In the genomic region with DNA sequence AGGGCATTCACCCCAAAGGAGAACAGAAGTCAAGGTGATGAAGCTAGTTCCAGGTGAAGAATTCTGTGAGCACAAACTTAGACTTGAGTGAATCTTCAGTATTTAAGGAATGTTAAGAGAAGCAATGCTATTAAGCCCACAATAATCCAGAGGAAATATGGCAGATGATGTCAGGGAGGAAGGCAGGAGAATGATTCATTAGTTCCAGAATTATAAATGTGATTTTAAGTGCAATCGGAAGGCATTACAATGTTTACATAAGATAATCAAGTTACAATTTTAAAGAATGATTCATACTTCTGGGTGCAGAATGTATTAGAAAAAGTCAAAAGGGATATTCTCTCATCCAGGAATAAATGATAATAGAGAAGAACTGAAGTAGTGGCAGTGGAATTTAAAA, we compare ENCODE assay signal across 22 cellular contexts.
A peak's percentile ranks its signal among the peaks of the same experiment; 100 is the strongest.
DNase-seq lines count a peak whose midpoint lies in the region; ATAC-seq and FAIRE-seq lines count a peak whose summit lies in the region.
"Had no signal": no experiment of that assay in that cellular context is flagged by ENCODE, and none has a peak within 500 bp of the region (broad histone marks: within the 10 kb centered on the region; RNA-seq: fewer than 3 reads in every experiment).

No MANE protein-coding gene starts in this region.

- CTCF ChIA-PET in activated CD8-positive, alpha-beta T cell treated with anti-CD3 and anti-CD28 coated beads, Interleukin-2, amount 10 ng/mL, durations not matched to agents 7 days and 5 days (lab: Charles Lee) = no interaction called here

- POLR2A ChIA-PET in activated CD8-positive, alpha-beta T cell treated with anti-CD3 and anti-CD28 coated beads, Interleukin-2, amount 10 ng/mL, durations not matched to agents 7 days and 5 days (lab: Charles Lee) = no interaction called here

- H3K27me3 Mint-ChIP-seq in activated CD8-positive, alpha-beta T cell treated with anti-CD3 and anti-CD28 coated beads, Interleukin-2, amount 10 ng/mL, durations not matched to agents 7 days and 5 days (ENCODE audit: low read depth) = no peaks in the 10 kb centered on the region

- ATAC-seq in HG02759 (IDR thresholded peaks at IDR 0.05; ENCODE audit: unreplicated experiment) = no peak
- no peak for ATAC-seq in activated CD8-positive, alpha-beta T cell treated with anti-CD3 and anti-CD28 coated beads, Interleukin-2, amount 10 ng/mL, durations not matched to agents 7 days and 5 days
- ATAC-seq: heart right ventricle; stimulated activated naive CD8-positive, alpha-beta T cell treated with anti-CD3 and anti-CD28 coated beads, Interleukin-15, Interleukin-2, amounts not matched to agents 100 U/mL and 50 U/mL, for 24 hours had no signal

- no peak for FAIRE-seq in urothelium cell line (lab: Jason Lieb, UNC)
- FAIRE-seq: kidney had no signal

- H3K4me1 Mint-ChIP-seq in activated CD8-positive, alpha-beta T cell treated with anti-CD3 and anti-CD28 coated beads, Interleukin-2, amount 10 ng/mL, durations not matched to agents 7 days and 5 days (ENCODE audit: low read depth) = no peaks in the 10 kb centered on the region
- H3K4me1 Mint-ChIP-seq: neural crest cell had no signal

- no peak overlapping the region for H3K4me3 Mint-ChIP-seq in activated CD8-positive, alpha-beta T cell treated with anti-CD3 and anti-CD28 coated beads, Interleukin-2, amount 10 ng/mL, durations not matched to agents 7 days and 5 days
- H3K4me3 Mint-ChIP-seq: neural crest cell had no signal

- peaks cover 7% of the 10 kb centered on the region for H3K9me3 Mint-ChIP-seq in activated CD8-positive, alpha-beta T cell treated with anti-CD3 and anti-CD28 coated beads, Interleukin-2, amount 10 ng/mL, durations not matched to agents 7 days and 5 days (ENCODE audit: insufficient read depth)
- H3K9me3 Mint-ChIP-seq: neural crest cell had no signal

- DNase-seq in DMS53 (lab: John Stamatoyannopoulos, UW) = peak; percentile 27
- DNase-seq in DMS53 treated with DMSO at 0.1 percent for 48 hours (lab: John Stamatoyannopoulos, UW; ENCODE audit: unreplicated experiment) = no peak
- peak; percentile 26 for DNase-seq in amniotic stem cell (lab: John Stamatoyannopoulos, UW)
- peak; percentile 1 for DNase-seq in fibroblast of the conjunctiva (ENCODE audit: low read depth)
- peak; percentile 12 for DNase-seq in urothelium cell line (ENCODE audit: low spot score)
- DNase-seq in activated CD8-positive, alpha-beta T cell treated with anti-CD3 and anti-CD28 coated beads, Interleukin-2, amount 10 ng/mL, durations not matched to agents 7 days and 5 days = no peak
- no peak for DNase-seq in NCI-H774 (lab: John Stamatoyannopoulos, UW)
- DNase-seq: activated CD4-positive, CD25-positive, alpha-beta regulatory T cell treated with anti-CD3 and anti-CD28 coated beads, Interleukin-2, amount 50 U/mL, for 72 hours; activated gamma-delta T cell treated with Interleukin-2 at 50 U/mL for 16 hours; anterior cingulate cortex; erythroblast; heart right ventricle; kidney; NCI-H1930; NCI-H446; retina; SHP77; stimulated activated naive CD8-positive, alpha-beta T cell treated with anti-CD3 and anti-CD28 coated beads, Interleukin-15, Interleukin-2, amounts not matched to agents 100 U/mL and 50 U/mL, for 24 hours; T-helper 2 cell; transverse colon had no signal

- no peaks in the 10 kb centered on the region for H3K36me3 Mint-ChIP-seq in activated CD8-positive, alpha-beta T cell treated with anti-CD3 and anti-CD28 coated beads, Interleukin-2, amount 10 ng/mL, durations not matched to agents 7 days and 5 days (ENCODE audit: low read depth)

- H3K27ac Mint-ChIP-seq in activated CD8-positive, alpha-beta T cell treated with anti-CD3 and anti-CD28 coated beads, Interleukin-2, amount 10 ng/mL, durations not matched to agents 7 days and 5 days = no peak overlapping the region

Comparison
In these comparisons a context has a peak if more than half of its experiments do, and no peak if none do; other contexts are left out.
1. DNase-seq: peak in DMS53 (single experiment), amniotic stem cell (single experiment), fibroblast of the conjunctiva (single experiment) and urothelium cell line (single experiment); none in DMS53 treated with DMSO at 0.1 percent for 48 hours (single experiment), activated CD8-positive, alpha-beta T cell treated with anti-CD3 and anti-CD28 coated beads, Interleukin-2, amount 10 ng/mL, durations not matched to agents 7 days and 5 days (single experiment) and NCI-H774 (single experiment).